Comparison of ENCODE assay signal across 19 cellular contexts in the genomic region with DNA sequence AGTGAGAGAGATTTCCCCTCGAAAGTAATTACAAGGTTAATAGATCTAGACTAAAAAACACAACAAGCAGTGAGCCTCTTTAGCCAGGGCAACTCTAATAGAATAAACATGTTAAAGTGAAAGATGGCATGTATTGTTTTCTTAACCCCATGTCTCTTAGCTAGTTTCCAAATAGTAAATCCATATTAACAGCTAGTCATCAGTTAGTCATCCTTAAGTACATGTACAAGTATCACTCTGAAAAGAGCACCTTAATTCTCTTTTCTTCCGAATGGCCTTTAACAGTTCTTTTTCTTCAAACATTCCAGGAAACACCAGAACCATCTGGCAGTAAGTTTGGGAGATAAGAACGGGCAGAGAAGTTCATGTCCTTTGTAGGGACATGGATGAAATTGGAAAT.
DNase-seq lines count a peak whose midpoint lies in the region; ATAC-seq and TF ChIP-seq lines count a peak whose summit lies in the region.
"Had no signal": no experiment of that assay in that cellular context is flagged by ENCODE, and none has a peak within 500 bp of the region (broad histone marks: within the 10 kb centered on the region; RNA-seq: fewer than 3 reads in every experiment).

No MANE protein-coding gene starts in this region.

- H3K27ac Mint-ChIP-seq in activated naive CD8-positive, alpha-beta T cell treated with anti-CD3 and anti-CD28 coated beads, Interleukin-2, amount 50 U/mL, for 24 hours, result no peak overlapping the region
- H3K27ac Mint-ChIP-seq: activated naive CD4-positive, alpha-beta T cell treated with anti-CD3 and anti-CD28 coated beads, Interleukin-2, amount 50 U/mL, for 24 hours; activated T-cell treated with anti-CD3 and anti-CD28 coated beads, Interleukin-2, amount 50 U/mL, for 72 hours; B cell; brain had no signal

- TF ChIP-seq CTCF in astrocyte of the spinal cord (IDR thresholded peaks at IDR 0.05; ENCODE audit: low read depth, low read length) (no peak), foreskin fibroblast (IDR thresholded peaks at IDR 0.05; ENCODE audit: low read depth, low read length) (no peak)

- no peaks in the 10 kb centered on the region for H3K27me3 Mint-ChIP-seq in activated naive CD8-positive, alpha-beta T cell treated with anti-CD3 and anti-CD28 coated beads, Interleukin-2, amount 50 U/mL, for 24 hours
- H3K27me3 Mint-ChIP-seq: activated naive CD4-positive, alpha-beta T cell treated with anti-CD3 and anti-CD28 coated beads, Interleukin-2, amount 50 U/mL, for 24 hours; B cell had no signal

- no peaks in the 10 kb centered on the region for H3K4me1 Mint-ChIP-seq in activated naive CD8-positive, alpha-beta T cell treated with anti-CD3 and anti-CD28 coated beads, Interleukin-2, amount 50 U/mL, for 24 hours
- H3K4me1 Mint-ChIP-seq: activated naive CD4-positive, alpha-beta T cell treated with anti-CD3 and anti-CD28 coated beads, Interleukin-2, amount 50 U/mL, for 24 hours; B cell had no signal

- H3K4me3 ChIP-seq in astrocyte of the spinal cord (ENCODE audit: low read depth, low read length) (no peak overlapping the region), foreskin fibroblast (ENCODE audit: low read depth in 1 of 2, low read length in 2 of 2) (no peak overlapping the region)
- H3K4me3 ChIP-seq: HAP-1, MG63, thyroid gland had no signal

- no peak overlapping the region for H3K4me3 Mint-ChIP-seq in activated naive CD8-positive, alpha-beta T cell treated with anti-CD3 and anti-CD28 coated beads, Interleukin-2, amount 50 U/mL, for 24 hours
- H3K4me3 Mint-ChIP-seq: activated naive CD4-positive, alpha-beta T cell treated with anti-CD3 and anti-CD28 coated beads, Interleukin-2, amount 50 U/mL, for 24 hours; activated T-cell treated with anti-CD3 and anti-CD28 coated beads, Interleukin-2, amount 50 U/mL, for 72 hours; B cell; brain had no signal

- in situ Hi-C loops in astrocyte of the spinal cord (cut with HindIII; ENCODE audit: low sequenced_read_pairs), result no loop called here

- DNase-seq in NCI-H226, result peak; percentile 16
- DNase-seq in astrocyte of the spinal cord (ENCODE audit: low read depth, low spot score), result peak; percentile 58
- DNase-seq in foreskin fibroblast, result peak; percentile 45 to 75
- no peak for DNase-seq in activated naive CD8-positive, alpha-beta T cell treated with anti-CD3 and anti-CD28 coated beads, Interleukin-2, amount 50 U/mL, for 24 hours
- no peak for DNase-seq in NCI-H748 (lab: John Stamatoyannopoulos, UW; ENCODE audit: unreplicated experiment)
- DNase-seq: activated CD4-positive, alpha-beta T cell treated with anti-CD3 and anti-CD28 coated beads for 1 hour; activated T-cell treated with anti-CD3 and anti-CD28 coated beads, Interleukin-2, amount 50 U/mL, for 72 hours; Caco-2; dermis blood vessel endothelial cell; MG63; right cardiac atrium; stimulated activated naive CD4-positive, alpha-beta T cell; thyroid gland had no signal

- H3K36me3 Mint-ChIP-seq in activated naive CD8-positive, alpha-beta T cell treated with anti-CD3 and anti-CD28 coated beads, Interleukin-2, amount 50 U/mL, for 24 hours (ENCODE audit: low read depth), result no peaks in the 10 kb centered on the region
- H3K36me3 Mint-ChIP-seq: activated naive CD4-positive, alpha-beta T cell treated with anti-CD3 and anti-CD28 coated beads, Interleukin-2, amount 50 U/mL, for 24 hours; brain had no signal

- peaks cover 8% of the 10 kb centered on the region for H3K9me3 Mint-ChIP-seq in activated naive CD8-positive, alpha-beta T cell treated with anti-CD3 and anti-CD28 coated beads, Interleukin-2, amount 50 U/mL, for 24 hours
- H3K9me3 Mint-ChIP-seq: activated naive CD4-positive, alpha-beta T cell treated with anti-CD3 and anti-CD28 coated beads, Interleukin-2, amount 50 U/mL, for 24 hours had no signal

- no peak for ATAC-seq in GM19023 (IDR thresholded peaks at IDR 0.05; ENCODE audit: unreplicated experiment)
- ATAC-seq in activated naive CD8-positive, alpha-beta T cell treated with anti-CD3 and anti-CD28 coated beads, Interleukin-2, amount 50 U/mL, for 24 hours, result no peak
- no peak for ATAC-seq in GM19324 (IDR thresholded peaks at IDR 0.05; ENCODE audit: low FRiP score, unreplicated experiment)
- ATAC-seq: activated T-cell treated with anti-CD3 and anti-CD28 coated beads, Interleukin-2, amount 50 U/mL, for 72 hours; right cardiac atrium had no signal

Comparison
In these comparisons a context has a peak if more than half of its experiments do, and no peak if none do; other contexts are left out.
1. DNase-seq: peak in NCI-H226 (single experiment), astrocyte of the spinal cord (single experiment) and foreskin fibroblast (2 of 2); none in activated naive CD8-positive, alpha-beta T cell treated with anti-CD3 and anti-CD28 coated beads, Interleukin-2, amount 50 U/mL, for 24 hours (single experiment) and NCI-H748 (single experiment).